ENCODE assay signal across 12 cellular contexts in the genomic region with DNA sequence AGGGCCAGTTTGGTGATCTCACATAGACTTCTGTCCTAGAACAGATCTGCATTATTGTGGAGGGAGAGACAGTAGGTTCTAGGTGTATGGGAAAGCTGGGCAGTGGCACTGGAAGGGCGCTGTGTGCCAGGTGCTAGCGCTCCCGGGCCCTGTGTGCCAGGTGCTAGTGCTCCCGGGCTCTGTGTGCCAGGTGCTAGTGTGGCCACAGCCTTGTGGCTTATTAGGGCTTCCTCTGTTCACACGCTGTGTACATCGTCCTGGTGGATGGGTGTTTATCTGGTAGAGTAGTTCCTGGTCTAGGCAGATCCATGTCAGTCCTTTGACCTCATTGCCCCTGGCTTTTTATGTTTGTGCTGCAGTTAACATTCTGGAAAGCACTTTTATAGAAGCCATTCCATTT.
"Had no signal": no experiment of that assay in that cellular context is flagged by ENCODE, and none has a peak within 500 bp of the region (broad histone marks: within the 10 kb centered on the region; RNA-seq: fewer than 3 reads in every experiment).

No MANE protein-coding gene starts in this region.

- H3K4me1 Mint-ChIP-seq: immature natural killer cell, naive B cell, nephron had no signal

- H3K36me3 Mint-ChIP-seq: naive B cell had no signal

- H3K27me3 Mint-ChIP-seq: effector memory CD8-positive, alpha-beta T cell had no signal

- H3K4me3 Mint-ChIP-seq: effector memory CD8-positive, alpha-beta T cell; immature natural killer cell; naive B cell; nephron had no signal

- H3K9me3 Mint-ChIP-seq: effector memory CD8-positive, alpha-beta T cell; immature natural killer cell; naive B cell; nephron had no signal

- H3K27ac Mint-ChIP-seq: immature natural killer cell, naive B cell, nephron had no signal

- ATAC-seq: effector memory CD8-positive, alpha-beta T cell; gastrocnemius medialis had no signal

- DNase-seq: effector memory CD8-positive, alpha-beta T cell; gastrocnemius medialis; immature natural killer cell; left ventricle myocardium inferior; mesenchymal stem cell; midbrain; naive B cell; stimulated activated CD4-positive, alpha-beta T cell treated with anti-CD3 and anti-CD28 coated beads, Interleukin-2, amount 100 ng/mL, for 24 hours; stimulated activated CD4-positive, alpha-beta T cell treated with anti-CD3 and anti-CD28 coated beads, Interleukin-4, amount 100 ng/mL, for 4 hours; stimulated activated naive CD4-positive, alpha-beta T cell treated with Interleukin-2 at 50 U/mL for 16 hours; upper lobe of left lung had no signal
